In the genomic region with DNA sequence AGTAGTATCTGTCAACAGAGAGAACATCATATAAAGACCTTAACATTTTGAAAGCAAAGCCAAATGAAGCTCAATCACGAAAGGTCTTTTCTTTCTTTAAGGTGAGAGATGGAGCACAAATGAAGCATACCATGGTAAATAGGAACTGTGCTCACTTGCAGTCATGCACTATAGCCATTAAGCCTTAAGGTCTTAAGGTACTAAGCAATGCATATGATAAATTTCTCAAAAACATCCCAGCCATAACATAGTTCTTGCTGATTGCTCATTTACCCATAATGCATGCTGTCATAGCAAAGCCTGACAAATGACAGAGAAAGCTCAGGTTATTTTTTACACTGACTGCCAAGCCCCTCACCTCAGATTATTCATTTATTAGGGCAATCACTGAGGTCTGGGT, we compare ENCODE assay signal across 8 cellular contexts.
"Had no signal": no experiment of that assay in that cellular context is flagged by ENCODE, and none has a peak within 500 bp of the region (broad histone marks: within the 10 kb centered on the region; RNA-seq: fewer than 3 reads in every experiment).

No MANE protein-coding gene starts in this region.

- H3K36me3 ChIP-seq: HAP-1 had no signal

- H3K4me1 ChIP-seq: HAP-1 had no signal

- H3K4me3 Mint-ChIP-seq: GM23338, H9, HFFc6 had no signal

- H3K27ac Mint-ChIP-seq: GM23338, H9, HFFc6 had no signal

- ATAC-seq: GM23338, HCT116 had no signal

- H3K4me1 Mint-ChIP-seq: GM23338 had no signal

- H3K4me3 ChIP-seq: GM23248, GM23338, HAP-1 had no signal

- H3K27ac ChIP-seq: GM23248 had no signal

- DNase-seq: GOT3, H7, H9, HFFc6 had no signal
